ENCODE assay signal across 31 cellular contexts in genomic region chr5:54304031-54304430, GRCh38. TPM values are rescaled to one million over a fixed set of nuclear protein-coding genes. Genes with fewer than 3 reads are reported as not detected.
A peak's percentile ranks its signal among the peaks of the same experiment; 100 is the strongest.
DNase-seq lines count a peak whose midpoint lies in the region; ATAC-seq, FAIRE-seq and TF ChIP-seq lines count a peak whose summit lies in the region.
"Had no signal": no experiment of that assay in that cellular context is flagged by ENCODE, and none has a peak within 500 bp of the region (broad histone marks: within the 10 kb centered on the region; RNA-seq: fewer than 3 reads in every experiment).

No MANE protein-coding gene starts in this region.

- CTCF ChIA-PET in K562 (lab: Yijun Ruan, JAX; ENCODE audit: low intra/inter-chr PET ratio) = no interaction called here

- no peak overlapping the region for H3K9ac ChIP-seq in DND-41 (ENCODE audit: low read depth, low read length)
- H3K9ac ChIP-seq in K562 (ENCODE audit: insufficient read depth in 1 of 2, low read depth in 2 of 2, low read length in 2 of 2) = 0 out of 4 replicates have a peak overlapping the region, but pooled peaks of 1 of the 2 experiments have one; percentile 10
- H3K9ac ChIP-seq in trophoblast cell (ENCODE audit: low read length) = no peak overlapping the region
- H3K9ac ChIP-seq: BLaER1 had no signal

- H3K79me1 ChIP-seq in trophoblast cell (ENCODE audit: low read length) = no peaks in the 10 kb centered on the region

- in situ Hi-C loops in K562 (cut with MboI) = loop anchor here (10.0 kb wide), 1 partner anchor 149 kb away; no protein-coding TSS in a partner anchor

- H3K14ac ChIP-seq in trophoblast cell (ENCODE audit: low read length) = no peak overlapping the region

- 0 out of 3 replicates have a peak, but pooled peaks have one; percentile 37 for ATAC-seq in DND-41 (ENCODE audit: insufficient read depth, low read depth)
- ATAC-seq in K562 = peak; percentile 8; the same call in 2 of the 3 replicates
- no peak for ATAC-seq in HG03139 (IDR thresholded peaks at IDR 0.05; ENCODE audit: unreplicated experiment)
- no peak for ATAC-seq in GM21619 (IDR thresholded peaks at IDR 0.05; ENCODE audit: unreplicated experiment)
- ATAC-seq: gastrocnemius medialis, HCT116, Panc1 had no signal

- FAIRE-seq in K562 (lab: Jason Lieb, UNC) = peak; percentile 26
- FAIRE-seq: endothelial cell of umbilical vein had no signal

- no peak for TF ChIP-seq POLR2A in K562 (conservative IDR thresholded peaks at IDR 0.05)

- H2BK12ac ChIP-seq in trophoblast cell (ENCODE audit: low read length) = no peak overlapping the region

- TF ChIP-seq CTCF in DND-41 (IDR thresholded peaks at IDR 0.05; ENCODE audit: borderline replicate concordance, extremely low read depth, low read length, poor library complexity, severe bottlenecking) (no peak), K562 (IDR thresholded peaks at IDR 0.05 in 2 of 3, conservative IDR thresholded peaks at IDR 0.05 in 1 of 3; ENCODE audit: insufficient read depth in 2 of 3, low read depth in 1 of 3, low read length in 3 of 3) (no peak)

- DNase-seq in DND-41 (no peak), MV-4-11 (lab: John Stamatoyannopoulos, UW) (peak; percentile 51), K562 (ENCODE audit: extremely low read depth in 1 of 4, low spot score in 3 of 4) (no peak), trophoblast cell (no peak)
- no peak for DNase-seq in activated naive CD4-positive, alpha-beta T cell treated with Interleukin-2 at 50 U/mL for 16 hours
- DNase-seq: activated B cell treated with CpG ODN at 0.5 μM for 24 hours; activated CD4-positive, alpha-beta T cell treated with anti-CD3 and anti-CD28 coated beads, Interleukin-2, amount 50 U/mL, for 1 hour; activated effector memory CD4-positive, alpha-beta T cell treated with anti-CD3 and anti-CD28 coated beads, Interleukin-2, amount 50 U/mL, for 16 hours; activated naive CD8-positive, alpha-beta T cell treated with anti-CD3 and anti-CD28 coated beads for 36 hours; activated T-cell treated with anti-CD3 and anti-CD28 coated beads, Interleukin-2, amount 50 U/mL, for 24 hours; Caco-2; DMS53; gastrocnemius medialis; hippocampal formation; NCI-H1417; NCI-H2029; NCI-H510A treated with DMSO at 0.1 percent for 48 hours; Right ventricle myocardium superior; stimulated activated naive CD4-positive, alpha-beta T cell treated with Interleukin-2 at 50 U/mL for 16 hours; SW 1271; T1000; testis had no signal

- no peak overlapping the region for H2AK5ac ChIP-seq in trophoblast cell (ENCODE audit: low read length)

- H3K4me2 ChIP-seq in DND-41 (ENCODE audit: insufficient read depth, low read length) (no peak overlapping the region), K562 (ENCODE audit: insufficient read depth, low read length) (peak overlapping the region; percentile 36), trophoblast cell (ENCODE audit: low read length) (no peak overlapping the region)
- H3K4me2 ChIP-seq: BLaER1, smooth muscle cell had no signal

- no peak overlapping the region for H4K8ac ChIP-seq in trophoblast cell (ENCODE audit: low read depth, low read length)

- H4K91ac ChIP-seq in trophoblast cell (ENCODE audit: low read depth, low read length) = no peak overlapping the region

- H3K4ac ChIP-seq in trophoblast cell (ENCODE audit: low read depth, low read length) = peak overlapping the region; percentile 59

- POLR2A ChIA-PET in K562 (lab: Yijun Ruan, JAX) = interaction anchor here (0.7 to 1.6 kb wide), 2 partner anchors 13 to 27 kb away, joined by 3 read pairs; no protein-coding TSS in a partner anchor

- H3K4me3 ChIP-seq in DND-41 (ENCODE audit: low read depth in 1 of 2, low read length in 2 of 2) (no peak overlapping the region), K562 (no peak overlapping the region), trophoblast cell (ENCODE audit: low read depth, low read length) (no peak overlapping the region)
- H3K4me3 ChIP-seq: BLaER1, breast epithelium, gastrocnemius medialis, lung, smooth muscle cell, testis had no signal

- no peaks in the 10 kb centered on the region for H3K27me3 ChIP-seq in DND-41 (ENCODE audit: insufficient read depth, low read length, poor library complexity)
- no peaks in the 10 kb centered on the region for H3K27me3 ChIP-seq in K562 (ENCODE audit: control insufficient read depth in 2 of 2, insufficient read depth in 2 of 2, low read length in 2 of 2)
- no peaks in the 10 kb centered on the region for H3K27me3 ChIP-seq in trophoblast cell (ENCODE audit: insufficient read depth, low read length)
- H3K27me3 ChIP-seq: BLaER1, breast epithelium, gastrocnemius medialis, testis had no signal

- no peak for TF ChIP-seq RAD21 in K562 (CRISPR knock-in tag; conservative IDR thresholded peaks at IDR 0.05 in 1 of 2, IDR thresholded peaks at IDR 0.05 in 1 of 2)

- H3K9me1 ChIP-seq in K562 (ENCODE audit: control insufficient read depth, insufficient read depth, low read length) = peaks cover 3% of the 10 kb centered on the region

- peaks cover 13% of the 10 kb centered on the region for H3K4me1 ChIP-seq in DND-41 (ENCODE audit: insufficient read depth, low read length)
- peaks cover 4 to 32% of the 10 kb centered on the region in 2 experiments; a peak in 3 of 5 replicates for H3K4me1 ChIP-seq in K562 (replicated peaks in 1 of 2; ENCODE audit: control insufficient read depth in 2 of 2, insufficient read depth in 2 of 2, low read length in 2 of 2)
- no peaks in the 10 kb centered on the region for H3K4me1 ChIP-seq in trophoblast cell (ENCODE audit: control insufficient read depth in 1 of 2, insufficient read depth in 2 of 2, low read length in 2 of 2)
- H3K4me1 ChIP-seq: breast epithelium had no signal

- H3K18ac ChIP-seq in trophoblast cell (ENCODE audit: low read length) = no peak overlapping the region

- H3K27ac ChIP-seq in DND-41 (ENCODE audit: low read length) (no peak overlapping the region), K562 (ENCODE audit: extremely low read depth, low read depth, low read length) (peak overlapping the region; percentile 15; the same call in 1 of the 3 replicates), trophoblast cell (ENCODE audit: low read depth, low read length) (no peak overlapping the region)
- H3K27ac ChIP-seq: BLaER1, breast epithelium, gastrocnemius medialis, testis had no signal

- 76% methylated on average over 3 of the region's 3 CpGs for WGBS in K562 (ENCODE audit: insufficient coverage, low coverage, missing lambda C conversion rate)
- WGBS in trophoblast cell (ENCODE audit: extremely low coverage, insufficient coverage, insufficient read length) = no CpG with 5 or more reads among the region's 3 CpGs

- intact Hi-C loops in K562 (cut with micrococcal nuclease) = no loop called here

- no peak for TF ChIP-seq EP300 in K562 (IDR thresholded peaks at IDR 0.05; ENCODE audit: low read length)

- H3K79me2 ChIP-seq in DND-41 (ENCODE audit: insufficient read depth, low read length) = peaks cover 27% of the 10 kb centered on the region
- H3K79me2 ChIP-seq in K562 (ENCODE audit: control insufficient read depth, insufficient read depth, low read length) = peaks cover 100% of the 10 kb centered on the region
- peaks cover 5% of the 10 kb centered on the region for H3K79me2 ChIP-seq in trophoblast cell (ENCODE audit: control insufficient read depth, insufficient read depth, low read length, poor library complexity)

- H4K20me1 ChIP-seq in DND-41 (ENCODE audit: insufficient read depth, low read length) (peaks cover 7% of the 10 kb centered on the region; the same call in 1 of the 2 replicates), K562 (replicated peaks; ENCODE audit: control insufficient read depth, insufficient read depth, low read length) (peaks cover 16% of the 10 kb centered on the region; the same call in 1 of the 2 replicates)

- H2AFZ ChIP-seq in DND-41 (ENCODE audit: low read depth, low read length) = no peak overlapping the region
- H2AFZ ChIP-seq in K562 (ENCODE audit: low read depth, low read length) = no peak overlapping the region
- H2AFZ ChIP-seq in trophoblast cell (ENCODE audit: insufficient read depth, low read length, poor library complexity) = no peak overlapping the region

- H3K36me3 ChIP-seq in DND-41 (ENCODE audit: insufficient read depth, low read length) (no peaks in the 10 kb centered on the region), K562 (ENCODE audit: control insufficient read depth, insufficient read depth, low read length) (peaks cover 4% of the 10 kb centered on the region; the same call in 2 of the 3 replicates), trophoblast cell (ENCODE audit: control insufficient read depth in 1 of 2, insufficient read depth in 2 of 2, low read length in 2 of 2) (no peaks in the 10 kb centered on the region)
- H3K36me3 ChIP-seq: breast epithelium, gastrocnemius medialis had no signal

- no peak overlapping the region for H4K12ac ChIP-seq in trophoblast cell (ENCODE audit: low read depth, low read length)

- no peak overlapping the region for H2BK5ac ChIP-seq in trophoblast cell (ENCODE audit: low read depth, low read length, poor library complexity)

- no peak overlapping the region for H2BK120ac ChIP-seq in trophoblast cell (ENCODE audit: insufficient read depth, low read length, poor library complexity)

- no peak overlapping the region for H3K23ac ChIP-seq in trophoblast cell (ENCODE audit: low read length)

- H3K9me3 ChIP-seq in DND-41 (ENCODE audit: insufficient read depth, low read length, severe bottlenecking) (no peaks in the 10 kb centered on the region), K562 (replicated peaks; ENCODE audit: control insufficient read depth, insufficient read depth, low read depth, low read length) (no peaks in the 10 kb centered on the region), trophoblast cell (ENCODE audit: insufficient read depth, low read depth, low read length) (no peaks in the 10 kb centered on the region)
- H3K9me3 ChIP-seq: breast epithelium, Caco-2, gastrocnemius medialis, testis had no signal

- BruUV-seq in K562 (replicated peaks; lab: Mats Ljungman, UMichigan) = no TSS peak

RNA-seq across cellular contexts. Expression of gene ARL15, which starts 6.3 kb away (rescaled TPM):
- total RNA-seq in K562 (2011; cell fraction: chromatin; rRNA removed; ENCODE audit: low replicate concordance) = 218 and 235 TPM in 2 replicates
- 124 and 166 TPM in 2 replicates for total RNA-seq in K562 (2011; cell fraction: nucleolus; rRNA removed)
- 179 and 212 TPM in 2 replicates for total RNA-seq in K562 (2011; cell fraction: nucleoplasm; rRNA removed)
- total RNA-seq in K562 (2014; rRNA removed) (45.9 and 46.7 TPM in 2 replicates), K562 (2014; rRNA removed; fragmentation: Illumina TruSeq; extraction: Trizol) (64.0 and 71.2 TPM in 2 replicates), K562 (2015; rRNA removed; fragmentation: Illumina TruSeq; extraction: Trizol) (40.0 and 46.1 TPM in 2 replicates), K562 (2021) (54.1 and 58.7 TPM in 2 replicates)
- polyA plus RNA-seq in K562 (2011; rRNA removed) (59.5 and 60.1 TPM in 2 replicates), K562 (2014; fragmentation: Illumina TruSeq; extraction: Trizol) (71.8 and 80.4 TPM in 2 replicates), K562 (2014; fragmentation: Nextera tagmentation; extraction: Ambion mirVana) (10 to 100 TPM; 18.5 to 22.4 TPM), K562 (2014; rRNA removed) (57.0 and 60.0 TPM in 2 replicates)
- 24.8 and 46.7 TPM in 2 replicates for polyA plus RNA-seq in K562 (2011; cell fraction: cytosol; rRNA removed)
- polyA plus RNA-seq in K562 (2011; cell fraction: nucleus; rRNA removed) = 29.3 and 46.0 TPM in 2 replicates
- polyA plus RNA-seq in K562 (2012) = 45.4 and 47.0 TPM in 2 replicates
- polyA minus RNA-seq in K562 (2011; rRNA and poly(A)+ RNA removed) = 135 and 180 TPM in 2 replicates
- 39.2 and 48.3 TPM in 2 replicates for polyA minus RNA-seq in K562 (2011; cell fraction: cytosol; rRNA and poly(A)+ RNA removed)
- polyA minus RNA-seq in K562 (2011; cell fraction: nucleus; rRNA and poly(A)+ RNA removed) = 201 and 315 TPM in 2 replicates
- 21.9 and 22.3 TPM in 2 replicates for polyA plus RNA-seq in trophoblast cell (2013)

Comparison
In these comparisons a context has a peak if more than half of its experiments do, and no peak if none do; other contexts are left out.
1. ATAC-seq: peak in DND-41 (single experiment) and K562 (single experiment); none in HG03139 (single experiment) and GM21619 (single experiment).